8 cellular contexts compared by ENCODE assay signal in genomic region chr10:6667679-6668270, GRCh38.
DNase-seq lines count a peak whose midpoint lies in the region; ATAC-seq and TF ChIP-seq lines count a peak whose summit lies in the region.

No MANE protein-coding gene starts in this region.

- H3K4me1 ChIP-seq in PC-3 (ENCODE audit: insufficient read depth, low read length) (no peaks in the 10 kb centered on the region), mammary epithelial cell (ENCODE audit: insufficient read depth, low read length) (peaks cover 4% of the 10 kb centered on the region)

- ATAC-seq in PC-3 (peak; percentile 59), GM21619 (IDR thresholded peaks at IDR 0.05; ENCODE audit: unreplicated experiment) (no peak), HG03108 (IDR thresholded peaks at IDR 0.05; ENCODE audit: unreplicated experiment) (no peak), GM18502 (IDR thresholded peaks at IDR 0.05; ENCODE audit: poor library complexity, unreplicated experiment) (no peak)

- H3K4me2 ChIP-seq in PC-3 (ENCODE audit: low read length) (no peak overlapping the region), mammary epithelial cell (ENCODE audit: insufficient read depth, low read depth, low read length) (no peak overlapping the region)

- peaks cover 8% of the 10 kb centered on the region; the same call in 1 of the 2 replicates for H3K27me3 ChIP-seq in PC-3 (ENCODE audit: low read length)
- H3K27me3 ChIP-seq in mammary epithelial cell (ENCODE audit: insufficient read depth, low read length): peaks cover 2% of the 10 kb centered on the region

- no peaks in the 10 kb centered on the region for H3K9me2 ChIP-seq in PC-3 (replicated peaks; ENCODE audit: low read length)

- H3K27ac Mint-ChIP-seq in mesothelial cell of epicardium: no peak overlapping the region

- H3K9ac ChIP-seq in PC-3 (ENCODE audit: low read length) (no peak overlapping the region), mammary epithelial cell (ENCODE audit: insufficient read depth, low read length) (no peak overlapping the region)

- no TSS peak for BruUV-seq in PC-3 (replicated peaks; lab: Mats Ljungman, UMichigan)
- no TSS peak for BruUV-seq in mammary epithelial cell (replicated peaks; lab: Mats Ljungman, UMichigan)

- TF ChIP-seq CTCF in GM10266 (IDR thresholded peaks at IDR 0.05; ENCODE audit: control insufficient read depth, insufficient read depth, low read depth, missing control alignments) (peak; percentile 53), PC-3 (conservative IDR thresholded peaks at IDR 0.05; ENCODE audit: low read depth, low read length) (peak; percentile 58; the same call in 1 of the 2 replicates), mammary epithelial cell (conservative IDR thresholded peaks at IDR 0.05 in 1 of 2, IDR thresholded peaks at IDR 0.05 in 1 of 2; ENCODE audit: extremely low read depth in 1 of 2, insufficient read depth in 1 of 2, low read depth in 1 of 2, low read length in 2 of 2) (peak; percentile 60 to 76), mesothelial cell of epicardium (IDR thresholded peaks at IDR 0.05; ENCODE audit: unreplicated experiment) (peak; percentile 29)

- no peaks in the 10 kb centered on the region for H4K20me1 ChIP-seq in PC-3 (ENCODE audit: low read length)
- H4K20me1 ChIP-seq in mammary epithelial cell (ENCODE audit: insufficient read depth, low read length): no peaks in the 10 kb centered on the region

- H3K4me1 Mint-ChIP-seq in mesothelial cell of epicardium: no peaks in the 10 kb centered on the region

- POLR2A ChIA-PET in PC-3 (lab: Charles Lee; ENCODE audit: unreplicated experiment): no interaction called here

- dilution Hi-C loops in mammary epithelial cell (cut with HindIII; ENCODE audit: low sequenced_read_pairs): no loop called here

- DNase-seq in AG08395 (ENCODE audit: low spot score): peak; percentile 41
- DNase-seq in GM10266 (ENCODE audit: extremely low spot score): peak; percentile 12
- DNase-seq in PC-3: peak; percentile 43
- DNase-seq in mammary epithelial cell: peak; percentile 37
- DNase-seq in mesothelial cell of epicardium (ENCODE audit: low spot score in 2 of 2, unreplicated experiment in 2 of 2): no peak

- H3F3A ChIP-seq in PC-3 (ENCODE audit: low read length, unreplicated experiment): no peaks in the 10 kb centered on the region

- no peaks in the 10 kb centered on the region for H3K79me2 ChIP-seq in PC-3 (ENCODE audit: low read length)
- no peaks in the 10 kb centered on the region for H3K79me2 ChIP-seq in mammary epithelial cell (ENCODE audit: insufficient read depth, low read length)

- H3K27ac ChIP-seq in PC-3 (ENCODE audit: low read length) (no peak overlapping the region), mammary epithelial cell (ENCODE audit: insufficient read depth, low read depth, low read length) (no peak overlapping the region)

- H2AFZ ChIP-seq in PC-3 (ENCODE audit: low read length) (no peak overlapping the region), mammary epithelial cell (ENCODE audit: low read depth, low read length) (no peak overlapping the region)

- in situ Hi-C loops in mammary epithelial cell (cut with MboI; ENCODE audit: low sequenced_read_pairs in 2 of 2): loop anchor here (10.0 kb wide), 3 partner anchors 243 to 747 kb away; partner anchors contain the start of gene SFMBT2 (in 1 of the 2)

- no peaks in the 10 kb centered on the region for H3K36me3 Mint-ChIP-seq in mesothelial cell of epicardium

- no peak overlapping the region for H3K4me3 Mint-ChIP-seq in mesothelial cell of epicardium

- CTCF ChIA-PET in PC-3 (lab: Charles Lee): interaction anchor here (0.6 kb wide), 1 partner anchor 460 kb away, joined by 3 read pairs; no protein-coding TSS in a partner anchor
- CTCF ChIA-PET in mammary epithelial cell (lab: Charles Lee; ENCODE audit: low non-redundant PET): interaction anchor here (0.6 to 0.8 kb wide), 5 partner anchors 86 to 261 kb away, joined by 3 to 6 read pairs (median 3); no protein-coding TSS in a partner anchor

- H3K9me3 Mint-ChIP-seq in mesothelial cell of epicardium: peaks cover 7% of the 10 kb centered on the region

- intact Hi-C loops in PC-3 (cut with micrococcal nuclease): loop anchor here (2.0 kb wide), 1 partner anchor 251 kb away; no protein-coding TSS in a partner anchor
- intact Hi-C loops in mammary epithelial cell (cut with micrococcal nuclease): loop anchor here (1.0 to 10.0 kb wide), 4 partner anchors 87 to 857 kb away; partner anchors contain the start of gene PRKCQ

- H3K4me3 ChIP-seq in PC-3 (ENCODE audit: low read length) (no peak overlapping the region), mammary epithelial cell (replicated peaks in 1 of 3; ENCODE audit: insufficient read depth in 1 of 3, low read depth in 2 of 3, low read length in 3 of 3) (no peak overlapping the region)

- WGBS in mammary epithelial cell (ENCODE audit: low coverage, missing lambda C conversion rate): 43% methylated on average over 10 of the region's 10 CpGs

- peaks cover 44% of the 10 kb centered on the region for H3K27me3 Mint-ChIP-seq in mesothelial cell of epicardium (ENCODE audit: low read depth)

- H3K36me3 ChIP-seq in PC-3 (ENCODE audit: low read depth, low read length): no peaks in the 10 kb centered on the region; the same call in 1 of the 2 replicates
- H3K36me3 ChIP-seq in mammary epithelial cell (ENCODE audit: insufficient read depth, low read length): no peaks in the 10 kb centered on the region

- H3K9me3 ChIP-seq in PC-3 (ENCODE audit: low read length): no peaks in the 10 kb centered on the region
- H3K9me3 ChIP-seq in mammary epithelial cell (replicated peaks; ENCODE audit: insufficient read depth, low read length): no peaks in the 10 kb centered on the region

Comparison
In these comparisons a context has a peak if more than half of its experiments do, and no peak if none do; other contexts are left out.
1. DNase-seq: peak in AG08395 (single experiment), GM10266 (single experiment), PC-3 (single experiment) and mammary epithelial cell (single experiment); none in mesothelial cell of epicardium (0 of 2).
2. Peak in every context shown above with its lines, with median percentiles within 50 percentile points of each other: CTCF ChIP-seq.